ENCODE assay signal across 12 cellular contexts in genomic region chr2:191066281-191067233, GRCh38. TPM values are rescaled to one million over a fixed set of nuclear protein-coding genes. Genes with fewer than 3 reads are reported as not detected.
DNase-seq lines count a peak whose midpoint lies in the region; ATAC-seq and TF ChIP-seq lines count a peak whose summit lies in the region.
"Had no signal": no experiment of that assay in that cellular context is flagged by ENCODE, and none has a peak within 500 bp of the region (broad histone marks: within the 10 kb centered on the region; RNA-seq: fewer than 3 reads in every experiment).

No MANE protein-coding gene starts in this region.

- no peak for ATAC-seq in CD4-positive, CD25-positive, alpha-beta regulatory T cell (ENCODE audit: low read depth in 2 of 2)
- peak; percentile 40 to 44 for ATAC-seq in naive thymus-derived CD8-positive, alpha-beta T cell

- no peaks in the 10 kb centered on the region for H3K9me3 ChIP-seq in CD4-positive, CD25-positive, alpha-beta regulatory T cell (ENCODE audit: control insufficient read depth in 2 of 2, low read length in 2 of 2)
- H3K9me3 ChIP-seq: thyroid gland had no signal

- peaks cover 16% of the 10 kb centered on the region for H3K36me3 Mint-ChIP-seq in CD4-positive, CD25-positive, alpha-beta regulatory T cell
- H3K36me3 Mint-ChIP-seq in activated CD4-positive, alpha-beta memory T cell treated with anti-CD3 and anti-CD28 coated beads, Interleukin-2, amount 10 ng/mL, durations not matched to agents 7 days and 5 days (ENCODE audit: low read depth) = peaks cover 77% of the 10 kb centered on the region
- peaks cover 5 to 45% (median 24%) of the 10 kb centered on the region in 3 donors for H3K36me3 Mint-ChIP-seq in naive thymus-derived CD8-positive, alpha-beta T cell

- peak in 1 of 3 donors; percentile 61 for DNase-seq in CD4-positive, CD25-positive, alpha-beta regulatory T cell
- no peak for DNase-seq in HEK293T (ENCODE audit: extremely low spot score)
- peak; percentile 23 for DNase-seq in activated CD4-positive, alpha-beta memory T cell treated with anti-CD3 and anti-CD28 coated beads, Interleukin-2, amount 10 ng/mL, durations not matched to agents 7 days and 5 days
- peak in 2 of 10 donors; percentile 16 to 26 for DNase-seq in naive thymus-derived CD8-positive, alpha-beta T cell
- no peak for DNase-seq in SK-N-DZ (ENCODE audit: low spot score)
- DNase-seq in stimulated activated CD4-positive, alpha-beta T cell treated with anti-CD3 and anti-CD28 coated beads, Interleukin-4, amount 100 ng/mL, for 4 hours = no peak
- DNase-seq in iPS-NIHi11 (ENCODE audit: low spot score) = no peak
- DNase-seq: activated CD4-positive, CD25-positive, alpha-beta regulatory T cell treated with anti-CD3 and anti-CD28 coated beads, Interleukin-2, amount 50 U/mL, for 72 hours; amniotic stem cell; NCI-H1417 treated with DMSO at 0.1 percent for 48 hours; SHP77; thyroid gland had no signal

- CTCF ChIA-PET in HEK293T (lab: Yijun Ruan, JAX) = no interaction called here
- CTCF ChIA-PET in activated CD4-positive, alpha-beta memory T cell treated with anti-CD3 and anti-CD28 coated beads, Interleukin-2, amount 10 ng/mL, durations not matched to agents 7 days and 5 days (lab: Charles Lee) = interaction anchor here (5.5 to 7.4 kb wide), 2 partner anchors 15 to 89 kb away, joined by 50 to 59 read pairs; no protein-coding TSS in a partner anchor

- POLR2A ChIA-PET in HEK293T (lab: Yijun Ruan, JAX) = no interaction called here
- POLR2A ChIA-PET in activated CD4-positive, alpha-beta memory T cell treated with anti-CD3 and anti-CD28 coated beads, Interleukin-2, amount 10 ng/mL, durations not matched to agents 7 days and 5 days (lab: Charles Lee) = interaction anchor here (1.0 to 7.6 kb wide), 11 partner anchors 11 to 613 kb away, joined by 3 to 165 read pairs (median 30); partner anchors contain the start of genes GLS, NABP1, STAT1 and STAT4
- POLR2A ChIA-PET in naive thymus-derived CD8-positive, alpha-beta T cell (lab: Charles Lee) = interaction anchor here (0.6 to 0.9 kb wide), 2 partner anchors 84 to 647 kb away, joined by 3 read pairs; partner anchors contain the start of gene STAT4

- H3K27me3 ChIP-seq in CD4-positive, CD25-positive, alpha-beta regulatory T cell (ENCODE audit: control insufficient read depth, insufficient read depth, low read length) = no peaks in the 10 kb centered on the region
- H3K27me3 ChIP-seq: thyroid gland had no signal

- no peaks in the 10 kb centered on the region for H3K36me3 ChIP-seq in CD4-positive, CD25-positive, alpha-beta regulatory T cell (ENCODE audit: control insufficient read depth, insufficient read depth, low read length)
- H3K36me3 ChIP-seq: thyroid gland had no signal

- peaks cover 55 to 78% (median 67%) of the 10 kb centered on the region in 4 donors for H3K4me1 Mint-ChIP-seq in CD4-positive, CD25-positive, alpha-beta regulatory T cell
- peaks cover 78% of the 10 kb centered on the region for H3K4me1 Mint-ChIP-seq in activated CD4-positive, alpha-beta memory T cell treated with anti-CD3 and anti-CD28 coated beads, Interleukin-2, amount 10 ng/mL, durations not matched to agents 7 days and 5 days
- peaks cover 44 to 81% (median 79%) of the 10 kb centered on the region in 4 donors for H3K4me1 Mint-ChIP-seq in naive thymus-derived CD8-positive, alpha-beta T cell

- H3K27ac ChIP-seq in CD4-positive, CD25-positive, alpha-beta regulatory T cell (ENCODE audit: insufficient read depth, low read length, poor library complexity, severe bottlenecking) = peak overlapping the region; percentile 53
- H3K27ac ChIP-seq: thyroid gland had no signal

- H3K4me3 ChIP-seq in CD4-positive, CD25-positive, alpha-beta regulatory T cell (ENCODE audit: low read depth, low read length) = peak overlapping the region; percentile 58
- H3K4me3 ChIP-seq: thyroid gland had no signal

- peaks cover 57% of the 10 kb centered on the region for H3K4me1 ChIP-seq in CD4-positive, CD25-positive, alpha-beta regulatory T cell (ENCODE audit: control insufficient read depth, insufficient read depth, low read length, poor library complexity, severe bottlenecking)
- H3K4me1 ChIP-seq: thyroid gland had no signal

- H3K9me3 Mint-ChIP-seq in CD4-positive, CD25-positive, alpha-beta regulatory T cell = no peaks in the 10 kb centered on the region
- H3K9me3 Mint-ChIP-seq in activated CD4-positive, alpha-beta memory T cell treated with anti-CD3 and anti-CD28 coated beads, Interleukin-2, amount 10 ng/mL, durations not matched to agents 7 days and 5 days = no peaks in the 10 kb centered on the region
- H3K9me3 Mint-ChIP-seq in naive thymus-derived CD8-positive, alpha-beta T cell = no peaks in the 10 kb centered on the region

- peak overlapping the region; percentile 8 to 71 (median 60) for H3K4me3 Mint-ChIP-seq in CD4-positive, CD25-positive, alpha-beta regulatory T cell
- H3K4me3 Mint-ChIP-seq in activated CD4-positive, alpha-beta memory T cell treated with anti-CD3 and anti-CD28 coated beads, Interleukin-2, amount 10 ng/mL, durations not matched to agents 7 days and 5 days = peak overlapping the region; percentile 80
- peak overlapping the region; percentile 37 to 78 (median 67) for H3K4me3 Mint-ChIP-seq in naive thymus-derived CD8-positive, alpha-beta T cell

- peak overlapping the region; percentile 62 to 90 (median 84) for H3K27ac Mint-ChIP-seq in CD4-positive, CD25-positive, alpha-beta regulatory T cell
- H3K27ac Mint-ChIP-seq in activated CD4-positive, alpha-beta memory T cell treated with anti-CD3 and anti-CD28 coated beads, Interleukin-2, amount 10 ng/mL, durations not matched to agents 7 days and 5 days = peak overlapping the region; percentile 84
- H3K27ac Mint-ChIP-seq in naive thymus-derived CD8-positive, alpha-beta T cell = peak overlapping the region; percentile 66 to 97 (median 86)

- no peaks in the 10 kb centered on the region for H3K27me3 Mint-ChIP-seq in CD4-positive, CD25-positive, alpha-beta regulatory T cell
- no peaks in the 10 kb centered on the region for H3K27me3 Mint-ChIP-seq in activated CD4-positive, alpha-beta memory T cell treated with anti-CD3 and anti-CD28 coated beads, Interleukin-2, amount 10 ng/mL, durations not matched to agents 7 days and 5 days
- no peaks in the 10 kb centered on the region for H3K27me3 Mint-ChIP-seq in naive thymus-derived CD8-positive, alpha-beta T cell

TF ChIP-seq in HEK293T, 16 proteins besides CTCF, POLR2A, EP300 and RAD21:
- TF ChIP-seq FOXA1 (IDR thresholded peaks at IDR 0.05) (no peak), ZNF384 (IDR thresholded peaks at IDR 0.05) (peak; percentile 91), ELF4 (IDR thresholded peaks at IDR 0.05) (no peak), CTBP1 (IDR thresholded peaks at IDR 0.05; ENCODE audit: borderline replicate concordance) (no peak), NFRKB (IDR thresholded peaks at IDR 0.05) (no peak), TARDBP (IDR thresholded peaks at IDR 0.05) (no peak), PKNOX1 (IDR thresholded peaks at IDR 0.05) (peak; percentile 12; the same call in 1 of the 2 replicates)
TF ChIP-seq in HEK293T: peak in this region for 2.

RNA-seq across cellular contexts. Expression of gene STAT1, which starts 52.6 kb away (rescaled TPM):
- total RNA-seq in CD4-positive, CD25-positive, alpha-beta regulatory T cell = 262 TPM
- polyA plus RNA-seq in CD4-positive, CD25-positive, alpha-beta regulatory T cell = 100 to 1,000 TPM; 198 to 331 (median 274) TPM
- total RNA-seq in activated CD4-positive, alpha-beta memory T cell treated with anti-CD3 and anti-CD28 coated beads, Interleukin-2, amount 10 ng/mL, durations not matched to agents 7 days and 5 days = 100 to 1,000 TPM; 540 to 547 TPM
- 10 to 100 TPM; 62.8 to 74.9 TPM for total RNA-seq in naive thymus-derived CD8-positive, alpha-beta T cell
- 100 to 1,000 TPM; 154 to 231 (median 217) TPM for polyA plus RNA-seq in naive thymus-derived CD8-positive, alpha-beta T cell
- 16.8 and 18.2 TPM in 2 replicates for polyA plus RNA-seq in SK-N-DZ (2014; cell fraction: cytosol; rRNA removed)
- 7.2 and 9.4 TPM in 2 replicates for polyA plus RNA-seq in SK-N-DZ (2014; cell fraction: nucleus; rRNA removed)

Comparison
In these comparisons a context has a peak if more than half of its experiments do, and no peak if none do; other contexts are left out.
1. ATAC-seq: peak in naive thymus-derived CD8-positive, alpha-beta T cell (2 of 2); none in CD4-positive, CD25-positive, alpha-beta regulatory T cell (0 of 2).
2. Peak in every context shown above with its lines, with median percentiles within 50 percentile points of each other: H3K27ac Mint-ChIP-seq and H3K4me3 Mint-ChIP-seq.